In the genomic region with DNA sequence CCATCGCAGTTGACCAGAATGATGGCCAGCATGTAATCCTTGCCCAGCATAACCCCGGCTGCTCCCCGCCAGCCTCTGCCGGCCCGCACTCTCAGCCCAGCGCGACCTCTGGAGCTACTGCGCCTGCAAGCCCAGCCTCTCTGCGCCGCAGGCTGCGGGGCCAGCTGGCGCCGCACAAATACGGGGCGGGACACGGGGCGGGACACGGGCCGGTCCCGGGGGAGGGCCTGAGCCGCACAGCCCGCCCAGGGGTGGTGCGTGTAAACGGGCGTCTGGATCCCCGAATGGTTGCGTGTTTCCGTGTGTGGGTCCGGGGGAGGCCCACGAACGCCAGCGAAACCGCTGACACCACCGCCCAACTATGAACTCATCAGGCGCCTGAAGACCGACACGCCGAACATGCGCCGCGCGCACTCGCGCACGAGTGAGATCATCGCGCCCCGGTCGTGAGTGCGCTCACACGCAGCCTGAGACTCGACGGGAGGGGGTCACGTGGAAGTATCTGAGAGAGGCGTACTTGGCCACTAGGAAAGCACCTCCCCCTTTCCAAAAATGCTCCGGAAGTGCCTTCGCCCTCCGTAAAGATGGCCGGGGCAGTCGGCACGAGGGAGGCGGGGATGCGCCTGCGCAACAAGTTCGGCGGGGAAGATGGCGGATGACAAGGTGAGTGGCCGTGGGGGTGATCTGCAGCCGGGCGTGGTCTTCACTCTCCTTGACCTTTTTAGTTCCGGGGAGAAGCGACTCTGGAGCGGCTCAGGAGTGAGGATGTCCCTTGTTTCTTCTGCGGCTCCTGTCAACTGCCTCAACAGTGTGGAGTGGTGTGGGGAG, we compare ENCODE assay signal across 1 cellular context.
TF ChIP-seq lines count a peak whose summit lies in the region.

A gene with protein sequence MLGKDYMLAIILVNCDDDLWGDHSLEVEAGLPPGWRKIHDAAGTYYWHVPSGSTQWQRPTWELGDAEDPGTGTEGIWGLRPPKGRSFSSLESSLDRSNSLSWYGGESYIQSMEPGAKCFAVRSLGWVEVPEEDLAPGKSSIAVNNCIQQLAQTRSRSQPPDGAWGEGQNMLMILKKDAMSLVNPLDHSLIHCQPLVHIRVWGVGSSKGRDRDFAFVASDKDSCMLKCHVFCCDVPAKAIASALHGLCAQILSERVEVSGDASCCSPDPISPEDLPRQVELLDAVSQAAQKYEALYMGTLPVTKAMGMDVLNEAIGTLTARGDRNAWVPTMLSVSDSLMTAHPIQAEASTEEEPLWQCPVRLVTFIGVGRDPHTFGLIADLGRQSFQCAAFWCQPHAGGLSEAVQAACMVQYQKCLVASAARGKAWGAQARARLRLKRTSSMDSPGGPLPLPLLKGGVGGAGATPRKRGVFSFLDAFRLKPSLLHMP (minus strand): TSS at position 403 of the 828 bp plus-strand sequence. CDS start 353 bp downstream, at position 50.
A gene with protein sequence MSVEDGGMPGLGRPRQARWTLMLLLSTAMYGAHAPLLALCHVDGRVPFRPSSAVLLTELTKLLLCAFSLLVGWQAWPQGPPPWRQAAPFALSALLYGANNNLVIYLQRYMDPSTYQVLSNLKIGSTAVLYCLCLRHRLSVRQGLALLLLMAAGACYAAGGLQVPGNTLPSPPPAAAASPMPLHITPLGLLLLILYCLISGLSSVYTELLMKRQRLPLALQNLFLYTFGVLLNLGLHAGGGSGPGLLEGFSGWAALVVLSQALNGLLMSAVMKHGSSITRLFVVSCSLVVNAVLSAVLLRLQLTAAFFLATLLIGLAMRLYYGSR (plus strand): TSS at position 633 of the 828 bp plus-strand sequence. CDS start 2,342 bp downstream, outside the sequence.

TF ChIP-seq in HEK293, 187 proteins besides CTCF, POLR2A, EP300 and RAD21 (continued from another document and continues in another):
- TF ChIP-seq, protein P1, sequence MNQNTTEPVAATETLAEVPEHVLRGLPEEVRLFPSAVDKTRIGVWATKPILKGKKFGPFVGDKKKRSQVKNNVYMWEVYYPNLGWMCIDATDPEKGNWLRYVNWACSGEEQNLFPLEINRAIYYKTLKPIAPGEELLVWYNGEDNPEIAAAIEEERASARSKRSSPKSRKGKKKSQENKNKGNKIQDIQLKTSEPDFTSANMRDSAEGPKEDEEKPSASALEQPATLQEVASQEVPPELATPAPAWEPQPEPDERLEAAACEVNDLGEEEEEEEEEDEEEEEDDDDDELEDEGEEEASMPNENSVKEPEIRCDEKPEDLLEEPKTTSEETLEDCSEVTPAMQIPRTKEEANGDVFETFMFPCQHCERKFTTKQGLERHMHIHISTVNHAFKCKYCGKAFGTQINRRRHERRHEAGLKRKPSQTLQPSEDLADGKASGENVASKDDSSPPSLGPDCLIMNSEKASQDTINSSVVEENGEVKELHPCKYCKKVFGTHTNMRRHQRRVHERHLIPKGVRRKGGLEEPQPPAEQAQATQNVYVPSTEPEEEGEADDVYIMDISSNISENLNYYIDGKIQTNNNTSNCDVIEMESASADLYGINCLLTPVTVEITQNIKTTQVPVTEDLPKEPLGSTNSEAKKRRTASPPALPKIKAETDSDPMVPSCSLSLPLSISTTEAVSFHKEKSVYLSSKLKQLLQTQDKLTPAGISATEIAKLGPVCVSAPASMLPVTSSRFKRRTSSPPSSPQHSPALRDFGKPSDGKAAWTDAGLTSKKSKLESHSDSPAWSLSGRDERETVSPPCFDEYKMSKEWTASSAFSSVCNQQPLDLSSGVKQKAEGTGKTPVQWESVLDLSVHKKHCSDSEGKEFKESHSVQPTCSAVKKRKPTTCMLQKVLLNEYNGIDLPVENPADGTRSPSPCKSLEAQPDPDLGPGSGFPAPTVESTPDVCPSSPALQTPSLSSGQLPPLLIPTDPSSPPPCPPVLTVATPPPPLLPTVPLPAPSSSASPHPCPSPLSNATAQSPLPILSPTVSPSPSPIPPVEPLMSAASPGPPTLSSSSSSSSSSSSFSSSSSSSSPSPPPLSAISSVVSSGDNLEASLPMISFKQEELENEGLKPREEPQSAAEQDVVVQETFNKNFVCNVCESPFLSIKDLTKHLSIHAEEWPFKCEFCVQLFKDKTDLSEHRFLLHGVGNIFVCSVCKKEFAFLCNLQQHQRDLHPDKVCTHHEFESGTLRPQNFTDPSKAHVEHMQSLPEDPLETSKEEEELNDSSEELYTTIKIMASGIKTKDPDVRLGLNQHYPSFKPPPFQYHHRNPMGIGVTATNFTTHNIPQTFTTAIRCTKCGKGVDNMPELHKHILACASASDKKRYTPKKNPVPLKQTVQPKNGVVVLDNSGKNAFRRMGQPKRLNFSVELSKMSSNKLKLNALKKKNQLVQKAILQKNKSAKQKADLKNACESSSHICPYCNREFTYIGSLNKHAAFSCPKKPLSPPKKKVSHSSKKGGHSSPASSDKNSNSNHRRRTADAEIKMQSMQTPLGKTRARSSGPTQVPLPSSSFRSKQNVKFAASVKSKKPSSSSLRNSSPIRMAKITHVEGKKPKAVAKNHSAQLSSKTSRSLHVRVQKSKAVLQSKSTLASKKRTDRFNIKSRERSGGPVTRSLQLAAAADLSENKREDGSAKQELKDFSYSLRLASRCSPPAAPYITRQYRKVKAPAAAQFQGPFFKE (tag by site-specific recombination; IDR thresholded peaks at IDR 0.05; ENCODE audit: borderline replicate concordance), result no peak
- TF ChIP-seq SP3 (tag by site-specific recombination; IDR thresholded peaks at IDR 0.05) (peak; percentile 98), OSR2 (tag by site-specific recombination; IDR thresholded peaks at IDR 0.05) (no peak), ZNF791 (tag by site-specific recombination; IDR thresholded peaks at IDR 0.05) (no peak), ZNF132 (tag by site-specific recombination; IDR thresholded peaks at IDR 0.05; ENCODE audit: borderline replicate concordance) (no peak), ZNF664 (tag by site-specific recombination; IDR thresholded peaks at IDR 0.05) (no peak), EGR2 (tag by site-specific recombination; IDR thresholded peaks at IDR 0.05; ENCODE audit: low read depth) (no peak; the same call in 1 of the 2 replicates), ZNF707 (tag by site-specific recombination; IDR thresholded peaks at IDR 0.05) (no peak), MEIS1 (CRISPR knock-in tag; IDR thresholded peaks at IDR 0.05; ENCODE audit: borderline replicate concordance) (no peak), ZNF654 (tag by site-specific recombination; IDR thresholded peaks at IDR 0.05; ENCODE audit: low read depth) (no peak), ZNF677 (tag by site-specific recombination; IDR thresholded peaks at IDR 0.05) (no peak), ZFP3 (tag by site-specific recombination; IDR thresholded peaks at IDR 0.05; ENCODE audit: low read depth) (no peak), ZNF121 (tag by site-specific recombination; IDR thresholded peaks at IDR 0.05) (no peak), ZNF37A (tag by site-specific recombination; IDR thresholded peaks at IDR 0.05) (no peak), ZFP37 (tag by site-specific recombination; IDR thresholded peaks at IDR 0.05) (peak; percentile 83)
- TF ChIP-seq, protein P2, sequence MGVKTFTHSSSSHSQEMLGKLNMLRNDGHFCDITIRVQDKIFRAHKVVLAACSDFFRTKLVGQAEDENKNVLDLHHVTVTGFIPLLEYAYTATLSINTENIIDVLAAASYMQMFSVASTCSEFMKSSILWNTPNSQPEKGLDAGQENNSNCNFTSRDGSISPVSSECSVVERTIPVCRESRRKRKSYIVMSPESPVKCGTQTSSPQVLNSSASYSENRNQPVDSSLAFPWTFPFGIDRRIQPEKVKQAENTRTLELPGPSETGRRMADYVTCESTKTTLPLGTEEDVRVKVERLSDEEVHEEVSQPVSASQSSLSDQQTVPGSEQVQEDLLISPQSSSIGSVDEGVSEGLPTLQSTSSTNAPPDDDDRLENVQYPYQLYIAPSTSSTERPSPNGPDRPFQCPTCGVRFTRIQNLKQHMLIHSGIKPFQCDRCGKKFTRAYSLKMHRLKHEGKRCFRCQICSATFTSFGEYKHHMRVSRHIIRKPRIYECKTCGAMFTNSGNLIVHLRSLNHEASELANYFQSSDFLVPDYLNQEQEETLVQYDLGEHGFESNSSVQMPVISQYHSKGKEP (tag by site-specific recombination; IDR thresholded peaks at IDR 0.05), result 0 out of 2 replicates have a peak, but pooled peaks have one; percentile 10
- TF ChIP-seq, protein P3, sequence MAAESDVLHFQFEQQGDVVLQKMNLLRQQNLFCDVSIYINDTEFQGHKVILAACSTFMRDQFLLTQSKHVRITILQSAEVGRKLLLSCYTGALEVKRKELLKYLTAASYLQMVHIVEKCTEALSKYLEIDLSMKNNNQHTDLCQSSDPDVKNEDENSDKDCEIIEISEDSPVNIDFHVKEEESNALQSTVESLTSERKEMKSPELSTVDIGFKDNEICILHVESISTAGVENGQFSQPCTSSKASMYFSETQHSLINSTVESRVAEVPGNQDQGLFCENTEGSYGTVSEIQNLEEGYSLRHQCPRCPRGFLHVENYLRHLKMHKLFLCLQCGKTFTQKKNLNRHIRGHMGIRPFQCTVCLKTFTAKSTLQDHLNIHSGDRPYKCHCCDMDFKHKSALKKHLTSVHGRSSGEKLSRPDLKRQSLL (tag by site-specific recombination; IDR thresholded peaks at IDR 0.05), result no peak
- TF ChIP-seq, protein P4, sequence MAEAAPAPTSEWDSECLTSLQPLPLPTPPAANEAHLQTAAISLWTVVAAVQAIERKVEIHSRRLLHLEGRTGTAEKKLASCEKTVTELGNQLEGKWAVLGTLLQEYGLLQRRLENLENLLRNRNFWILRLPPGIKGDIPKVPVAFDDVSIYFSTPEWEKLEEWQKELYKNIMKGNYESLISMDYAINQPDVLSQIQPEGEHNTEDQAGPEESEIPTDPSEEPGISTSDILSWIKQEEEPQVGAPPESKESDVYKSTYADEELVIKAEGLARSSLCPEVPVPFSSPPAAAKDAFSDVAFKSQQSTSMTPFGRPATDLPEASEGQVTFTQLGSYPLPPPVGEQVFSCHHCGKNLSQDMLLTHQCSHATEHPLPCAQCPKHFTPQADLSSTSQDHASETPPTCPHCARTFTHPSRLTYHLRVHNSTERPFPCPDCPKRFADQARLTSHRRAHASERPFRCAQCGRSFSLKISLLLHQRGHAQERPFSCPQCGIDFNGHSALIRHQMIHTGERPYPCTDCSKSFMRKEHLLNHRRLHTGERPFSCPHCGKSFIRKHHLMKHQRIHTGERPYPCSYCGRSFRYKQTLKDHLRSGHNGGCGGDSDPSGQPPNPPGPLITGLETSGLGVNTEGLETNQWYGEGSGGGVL (tag by site-specific recombination; IDR thresholded peaks at IDR 0.05), result peak; percentile 54; the same call in 1 of the 2 replicates
- TF ChIP-seq, protein P5, sequence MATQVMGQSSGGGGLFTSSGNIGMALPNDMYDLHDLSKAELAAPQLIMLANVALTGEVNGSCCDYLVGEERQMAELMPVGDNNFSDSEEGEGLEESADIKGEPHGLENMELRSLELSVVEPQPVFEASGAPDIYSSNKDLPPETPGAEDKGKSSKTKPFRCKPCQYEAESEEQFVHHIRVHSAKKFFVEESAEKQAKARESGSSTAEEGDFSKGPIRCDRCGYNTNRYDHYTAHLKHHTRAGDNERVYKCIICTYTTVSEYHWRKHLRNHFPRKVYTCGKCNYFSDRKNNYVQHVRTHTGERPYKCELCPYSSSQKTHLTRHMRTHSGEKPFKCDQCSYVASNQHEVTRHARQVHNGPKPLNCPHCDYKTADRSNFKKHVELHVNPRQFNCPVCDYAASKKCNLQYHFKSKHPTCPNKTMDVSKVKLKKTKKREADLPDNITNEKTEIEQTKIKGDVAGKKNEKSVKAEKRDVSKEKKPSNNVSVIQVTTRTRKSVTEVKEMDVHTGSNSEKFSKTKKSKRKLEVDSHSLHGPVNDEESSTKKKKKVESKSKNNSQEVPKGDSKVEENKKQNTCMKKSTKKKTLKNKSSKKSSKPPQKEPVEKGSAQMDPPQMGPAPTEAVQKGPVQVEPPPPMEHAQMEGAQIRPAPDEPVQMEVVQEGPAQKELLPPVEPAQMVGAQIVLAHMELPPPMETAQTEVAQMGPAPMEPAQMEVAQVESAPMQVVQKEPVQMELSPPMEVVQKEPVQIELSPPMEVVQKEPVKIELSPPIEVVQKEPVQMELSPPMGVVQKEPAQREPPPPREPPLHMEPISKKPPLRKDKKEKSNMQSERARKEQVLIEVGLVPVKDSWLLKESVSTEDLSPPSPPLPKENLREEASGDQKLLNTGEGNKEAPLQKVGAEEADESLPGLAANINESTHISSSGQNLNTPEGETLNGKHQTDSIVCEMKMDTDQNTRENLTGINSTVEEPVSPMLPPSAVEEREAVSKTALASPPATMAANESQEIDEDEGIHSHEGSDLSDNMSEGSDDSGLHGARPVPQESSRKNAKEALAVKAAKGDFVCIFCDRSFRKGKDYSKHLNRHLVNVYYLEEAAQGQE (tag by site-specific recombination; IDR thresholded peaks at IDR 0.05), result no peak
- TF ChIP-seq, protein P6, sequence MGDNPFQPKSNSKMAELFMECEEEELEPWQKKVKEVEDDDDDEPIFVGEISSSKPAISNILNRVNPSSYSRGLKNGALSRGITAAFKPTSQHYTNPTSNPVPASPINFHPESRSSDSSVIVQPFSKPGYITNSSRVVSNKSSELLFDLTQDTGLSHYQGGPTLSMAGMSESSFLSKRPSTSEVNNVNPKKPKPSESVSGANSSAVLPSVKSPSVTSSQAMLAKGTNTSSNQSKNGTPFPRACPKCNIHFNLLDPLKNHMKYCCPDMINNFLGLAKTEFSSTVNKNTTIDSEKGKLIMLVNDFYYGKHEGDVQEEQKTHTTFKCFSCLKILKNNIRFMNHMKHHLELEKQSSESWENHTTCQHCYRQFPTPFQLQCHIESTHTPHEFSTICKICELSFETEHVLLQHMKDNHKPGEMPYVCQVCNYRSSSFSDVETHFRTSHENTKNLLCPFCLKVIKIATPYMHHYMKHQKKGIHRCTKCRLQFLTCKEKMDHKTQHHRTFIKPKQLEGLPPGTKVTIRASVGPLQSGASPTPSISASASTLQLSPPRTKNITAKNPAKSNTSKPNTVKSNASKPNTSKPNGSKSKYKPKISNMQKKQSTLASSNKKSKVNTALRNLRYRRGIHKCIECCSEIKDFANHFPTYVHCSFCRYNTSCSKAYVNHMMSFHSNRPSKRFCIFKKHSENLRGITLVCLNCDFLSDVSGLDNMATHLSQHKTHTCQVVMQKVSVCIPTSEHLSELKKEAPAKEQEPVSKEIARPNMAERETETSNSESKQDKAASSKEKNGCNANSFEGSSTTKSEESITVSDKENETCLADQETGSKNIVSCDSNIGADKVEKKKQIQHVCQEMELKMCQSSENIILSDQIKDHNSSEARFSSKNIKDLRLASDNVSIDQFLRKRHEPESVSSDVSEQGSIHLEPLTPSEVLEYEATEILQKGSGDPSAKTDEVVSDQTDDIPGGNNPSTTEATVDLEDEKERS (tag by site-specific recombination; IDR thresholded peaks at IDR 0.05), result 0 out of 2 replicates have a peak, but pooled peaks have one; percentile 44
- TF ChIP-seq, protein P7, sequence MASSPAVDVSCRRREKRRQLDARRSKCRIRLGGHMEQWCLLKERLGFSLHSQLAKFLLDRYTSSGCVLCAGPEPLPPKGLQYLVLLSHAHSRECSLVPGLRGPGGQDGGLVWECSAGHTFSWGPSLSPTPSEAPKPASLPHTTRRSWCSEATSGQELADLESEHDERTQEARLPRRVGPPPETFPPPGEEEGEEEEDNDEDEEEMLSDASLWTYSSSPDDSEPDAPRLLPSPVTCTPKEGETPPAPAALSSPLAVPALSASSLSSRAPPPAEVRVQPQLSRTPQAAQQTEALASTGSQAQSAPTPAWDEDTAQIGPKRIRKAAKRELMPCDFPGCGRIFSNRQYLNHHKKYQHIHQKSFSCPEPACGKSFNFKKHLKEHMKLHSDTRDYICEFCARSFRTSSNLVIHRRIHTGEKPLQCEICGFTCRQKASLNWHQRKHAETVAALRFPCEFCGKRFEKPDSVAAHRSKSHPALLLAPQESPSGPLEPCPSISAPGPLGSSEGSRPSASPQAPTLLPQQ (tag by site-specific recombination; IDR thresholded peaks at IDR 0.05), result peak; percentile 87
- TF ChIP-seq, protein P8, sequence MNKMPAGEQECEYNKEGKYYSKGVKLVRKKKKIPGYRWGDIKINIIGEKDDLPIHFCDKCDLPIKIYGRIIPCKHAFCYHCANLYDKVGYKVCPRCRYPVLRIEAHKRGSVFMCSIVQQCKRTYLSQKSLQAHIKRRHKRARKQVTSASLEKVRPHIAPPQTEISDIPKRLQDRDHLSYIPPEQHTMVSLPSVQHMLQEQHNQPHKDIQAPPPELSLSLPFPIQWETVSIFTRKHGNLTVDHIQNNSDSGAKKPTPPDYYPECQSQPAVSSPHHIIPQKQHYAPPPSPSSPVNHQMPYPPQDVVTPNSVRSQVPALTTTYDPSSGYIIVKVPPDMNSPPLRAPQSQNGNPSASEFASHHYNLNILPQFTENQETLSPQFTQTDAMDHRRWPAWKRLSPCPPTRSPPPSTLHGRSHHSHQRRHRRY (tag by site-specific recombination; IDR thresholded peaks at IDR 0.05), result no peak
